ENCODE assay signal across 24 cellular contexts in genomic region chr4:181008164-181008563, GRCh38.
DNase-seq lines count a peak whose midpoint lies in the region; ATAC-seq, FAIRE-seq and TF ChIP-seq lines count a peak whose summit lies in the region.
"Had no signal": no experiment of that assay in that cellular context is flagged by ENCODE, and none has a peak within 500 bp of the region (broad histone marks: within the 10 kb centered on the region; RNA-seq: fewer than 3 reads in every experiment).

No MANE protein-coding gene starts in this region.

- no peaks in the 10 kb centered on the region for H3K27me3 Mint-ChIP-seq in astrocyte (ENCODE audit: low read depth, unreplicated experiment)
- H3K27me3 Mint-ChIP-seq: activated T-helper 17 cell treated with anti-CD3 and anti-CD28 coated beads, Interleukin-2, amount 50 U/mL, for 72 hours; central memory CD8-positive, alpha-beta T cell; effector memory CD8-positive, alpha-beta T cell had no signal

- H3K9ac ChIP-seq in astrocyte (ENCODE audit: low read length) = no peak overlapping the region

- peak; percentile 9 for DNase-seq in AG08395 (ENCODE audit: low spot score)
- peak; percentile 18 for DNase-seq in HK-2 (ENCODE audit: unreplicated experiment)
- peak; percentile 79 for DNase-seq in astrocyte (ENCODE audit: low read depth)
- DNase-seq in kidney tubule cell (ENCODE audit: low spot score) = peak; percentile 95
- no peak for DNase-seq in psoas muscle
- DNase-seq in cerebellum (ENCODE audit: low spot score) = no peak
- DNase-seq: Caco-2; effector memory CD8-positive, alpha-beta T cell; left ventricle myocardium superior; NCI-H187; NK-92 treated with Interleukin-12 subunit alpha and Interleukin-12 subunit beta, amount 100 ng/mL, for 24 hours; ovary; Right ventricle myocardium superior; stimulated activated CD4-positive, alpha-beta T cell treated with anti-CD3 and anti-CD28 coated beads, Interleukin-4, amount 100 ng/mL, for 4 hours; stimulated activated CD8-positive, alpha-beta memory T cell treated with anti-CD3 and anti-CD28 coated beads, Interleukin-4, amount 100 ng/mL, for 48 hours; substantia nigra; T-helper 2 cell had no signal

- no peak for ATAC-seq in psoas muscle
- ATAC-seq in HG03108 (IDR thresholded peaks at IDR 0.05; ENCODE audit: unreplicated experiment) = no peak
- ATAC-seq in HG02870 (IDR thresholded peaks at IDR 0.05; ENCODE audit: unreplicated experiment) = no peak
- ATAC-seq: activated T-helper 17 cell treated with anti-CD3 and anti-CD28 coated beads, Interleukin-2, amount 50 U/mL, for 72 hours; effector memory CD8-positive, alpha-beta T cell; left ventricle myocardium superior had no signal

- FAIRE-seq in astrocyte (lab: Jason Lieb, UNC) = no peak
- FAIRE-seq: H1 had no signal

- no peak overlapping the region for H2AFZ ChIP-seq in astrocyte (ENCODE audit: low read depth, low read length)

- no peak overlapping the region for H3K4me3 Mint-ChIP-seq in astrocyte (ENCODE audit: unreplicated experiment)
- H3K4me3 Mint-ChIP-seq: activated T-helper 17 cell treated with anti-CD3 and anti-CD28 coated beads, Interleukin-2, amount 50 U/mL, for 72 hours; central memory CD8-positive, alpha-beta T cell; effector memory CD8-positive, alpha-beta T cell had no signal

- H3K27ac ChIP-seq in astrocyte (ENCODE audit: low read depth, low read length) = no peak overlapping the region
- no peak overlapping the region for H3K27ac ChIP-seq in psoas muscle
- H3K27ac ChIP-seq: ovary, skin epidermis had no signal

- no peaks in the 10 kb centered on the region for H3K36me3 Mint-ChIP-seq in astrocyte (ENCODE audit: low read depth, unreplicated experiment)

- intact Hi-C loops in psoas muscle (cut with DNase I) = no loop called here

- H3K36me3 ChIP-seq in astrocyte (ENCODE audit: insufficient read depth, low read length) (no peaks in the 10 kb centered on the region), psoas muscle (ENCODE audit: insufficient read depth in 1 of 2, low read depth in 1 of 2) (no peaks in the 10 kb centered on the region)
- H3K36me3 ChIP-seq: MG63, ovary had no signal

- H3K27ac Mint-ChIP-seq in astrocyte (ENCODE audit: unreplicated experiment) = peak overlapping the region; percentile 41
- H3K27ac Mint-ChIP-seq: activated T-helper 17 cell treated with anti-CD3 and anti-CD28 coated beads, Interleukin-2, amount 50 U/mL, for 72 hours; effector memory CD8-positive, alpha-beta T cell had no signal

- H3K79me2 ChIP-seq in astrocyte (ENCODE audit: insufficient read depth, low read length) = no peaks in the 10 kb centered on the region

- no peak overlapping the region for H3K4me3 ChIP-seq in astrocyte (ENCODE audit: insufficient read depth, low read depth, low read length)
- H3K4me3 ChIP-seq in psoas muscle = no peak overlapping the region
- H3K4me3 ChIP-seq: ovary, skin epidermis had no signal

- H3K27me3 ChIP-seq in astrocyte (ENCODE audit: insufficient read depth, low read length) (no peaks in the 10 kb centered on the region), psoas muscle (ENCODE audit: insufficient read depth in 3 of 3, low read length in 2 of 3) (no peaks in the 10 kb centered on the region)
- H3K27me3 ChIP-seq: MG63, ovary had no signal

- no peak for TF ChIP-seq CTCF in astrocyte (IDR thresholded peaks at IDR 0.05; ENCODE audit: insufficient read depth, low read depth, low read length)
- no peak for TF ChIP-seq CTCF in psoas muscle (IDR thresholded peaks at IDR 0.05)

- H4K20me1 ChIP-seq in astrocyte (ENCODE audit: insufficient read depth, low read length) = no peaks in the 10 kb centered on the region

- H3K9me3 Mint-ChIP-seq in astrocyte (ENCODE audit: unreplicated experiment) = peaks cover 6% of the 10 kb centered on the region

- H3K9me3 ChIP-seq in astrocyte (ENCODE audit: insufficient read depth, low read depth, low read length) = no peaks in the 10 kb centered on the region
- H3K9me3 ChIP-seq in psoas muscle = no peaks in the 10 kb centered on the region
- H3K9me3 ChIP-seq: Caco-2, MG63, ovary had no signal

- H3K4me2 ChIP-seq in astrocyte (ENCODE audit: low read length) = peak overlapping the region; percentile 9

- H3K4me1 Mint-ChIP-seq in astrocyte (ENCODE audit: low read depth, unreplicated experiment) = peaks cover 19% of the 10 kb centered on the region
- H3K4me1 Mint-ChIP-seq: activated T-helper 17 cell treated with anti-CD3 and anti-CD28 coated beads, Interleukin-2, amount 50 U/mL, for 72 hours; central memory CD8-positive, alpha-beta T cell had no signal

- 36 to 46% (median 42%) methylated on average over 4 of the region's 4 CpGs for WGBS in psoas muscle, 3 donors

- H3K4me1 ChIP-seq in astrocyte (ENCODE audit: insufficient read depth, low read length) (peaks cover 7% of the 10 kb centered on the region), psoas muscle (no peaks in the 10 kb centered on the region)
- H3K4me1 ChIP-seq: Caco-2 had no signal

Comparison
In these comparisons a context has a peak if more than half of its experiments do, and no peak if none do; other contexts are left out.
1. DNase-seq: peak in AG08395 (single experiment), HK-2 (single experiment), astrocyte (single experiment) and kidney tubule cell (single experiment); none in psoas muscle (0 of 2) and cerebellum (single experiment).